1 cellular context compared by ENCODE assay signal in the genomic region with DNA sequence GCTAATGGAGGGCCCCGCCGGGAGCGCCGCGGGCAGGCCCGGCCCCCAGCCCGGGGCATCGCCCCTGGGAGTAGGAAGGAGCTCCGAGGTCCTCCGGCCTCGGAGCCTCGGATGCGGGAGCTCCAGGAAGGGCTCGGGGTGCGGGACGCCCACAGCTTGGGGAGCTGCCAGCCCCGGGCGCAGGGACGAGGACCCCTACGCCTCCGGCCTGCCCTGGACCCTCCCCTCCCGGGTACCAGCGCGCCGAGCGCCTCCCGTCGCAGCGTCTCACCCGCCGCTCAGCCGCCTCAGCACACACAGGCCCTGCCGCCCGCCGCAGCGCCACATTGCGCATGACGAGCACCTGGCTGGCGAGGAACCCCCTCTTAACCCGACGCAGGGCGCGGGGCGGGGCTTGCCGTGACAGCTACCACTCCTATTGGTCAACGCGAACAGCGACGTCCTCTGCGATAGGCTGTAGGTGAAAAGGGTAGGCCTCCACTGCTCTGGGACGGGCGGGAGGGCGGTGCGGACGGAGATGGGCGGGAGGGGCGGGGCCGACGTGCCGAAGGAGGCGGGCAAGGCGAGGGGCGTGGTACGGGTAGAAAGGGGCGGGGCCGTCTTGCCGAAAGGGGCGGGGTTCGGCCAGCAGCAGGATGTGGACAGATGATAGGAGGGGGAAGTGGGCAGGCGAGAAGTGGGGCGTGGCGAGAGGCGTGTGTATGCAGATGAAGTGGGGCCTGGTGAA.
TF ChIP-seq lines count a peak whose summit lies in the region.

A gene with protein sequence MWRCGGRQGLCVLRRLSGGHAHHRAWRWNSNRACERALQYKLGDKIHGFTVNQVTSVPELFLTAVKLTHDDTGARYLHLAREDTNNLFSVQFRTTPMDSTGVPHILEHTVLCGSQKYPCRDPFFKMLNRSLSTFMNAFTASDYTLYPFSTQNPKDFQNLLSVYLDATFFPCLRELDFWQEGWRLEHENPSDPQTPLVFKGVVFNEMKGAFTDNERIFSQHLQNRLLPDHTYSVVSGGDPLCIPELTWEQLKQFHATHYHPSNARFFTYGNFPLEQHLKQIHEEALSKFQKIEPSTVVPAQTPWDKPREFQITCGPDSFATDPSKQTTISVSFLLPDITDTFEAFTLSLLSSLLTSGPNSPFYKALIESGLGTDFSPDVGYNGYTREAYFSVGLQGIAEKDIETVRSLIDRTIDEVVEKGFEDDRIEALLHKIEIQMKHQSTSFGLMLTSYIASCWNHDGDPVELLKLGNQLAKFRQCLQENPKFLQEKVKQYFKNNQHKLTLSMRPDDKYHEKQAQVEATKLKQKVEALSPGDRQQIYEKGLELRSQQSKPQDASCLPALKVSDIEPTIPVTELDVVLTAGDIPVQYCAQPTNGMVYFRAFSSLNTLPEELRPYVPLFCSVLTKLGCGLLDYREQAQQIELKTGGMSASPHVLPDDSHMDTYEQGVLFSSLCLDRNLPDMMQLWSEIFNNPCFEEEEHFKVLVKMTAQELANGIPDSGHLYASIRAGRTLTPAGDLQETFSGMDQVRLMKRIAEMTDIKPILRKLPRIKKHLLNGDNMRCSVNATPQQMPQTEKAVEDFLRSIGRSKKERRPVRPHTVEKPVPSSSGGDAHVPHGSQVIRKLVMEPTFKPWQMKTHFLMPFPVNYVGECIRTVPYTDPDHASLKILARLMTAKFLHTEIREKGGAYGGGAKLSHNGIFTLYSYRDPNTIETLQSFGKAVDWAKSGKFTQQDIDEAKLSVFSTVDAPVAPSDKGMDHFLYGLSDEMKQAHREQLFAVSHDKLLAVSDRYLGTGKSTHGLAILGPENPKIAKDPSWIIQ (minus strand): TSS at position 337 of the 727 bp plus-strand sequence. CDS start 10 bp downstream, at position 327.

TF ChIP-seq in HepG2, 621 proteins besides CTCF, POLR2A, EP300 and RAD21 (continued from another document and continues in another):
- TF ChIP-seq ZSCAN9 (CRISPR knock-in tag; IDR thresholded peaks at IDR 0.05; ENCODE audit: borderline replicate concordance) (peak; percentile 71; the same call in 1 of the 2 replicates), ZNF124 (CRISPR knock-in tag; IDR thresholded peaks at IDR 0.05) (0 out of 2 replicates have a peak, but pooled peaks have one; percentile 16), ZNF143 (CRISPR knock-in tag; IDR thresholded peaks at IDR 0.05) (0 out of 2 replicates have a peak, but pooled peaks have one; percentile 16), ZNF766 (CRISPR knock-in tag; IDR thresholded peaks at IDR 0.05; ENCODE audit: borderline replicate concordance) (0 out of 2 replicates have a peak, but pooled peaks have one; percentile 32), CENPT (CRISPR knock-in tag; IDR thresholded peaks at IDR 0.05; ENCODE audit: low read depth) (0 out of 2 replicates have a peak, but pooled peaks have one; percentile 66), FOXA1 (IDR thresholded peaks at IDR 0.05) (no peak), FOXA1 (CRISPR knock-in tag; IDR thresholded peaks at IDR 0.05) (peak; percentile 37; the same call in 1 of the 2 replicates), ZNF891 (CRISPR knock-in tag; IDR thresholded peaks at IDR 0.05) (peak; percentile 71), ZNF564 (CRISPR knock-in tag; IDR thresholded peaks at IDR 0.05) (peak; percentile 42; the same call in 1 of the 2 replicates), ATF7-NPFF (CRISPR knock-in tag; IDR thresholded peaks at IDR 0.05; ENCODE audit: low read depth) (peak; percentile 74; the same call in 1 of the 2 replicates), SIN3A (IDR thresholded peaks at IDR 0.05; ENCODE audit: borderline replicate concordance, low read depth, low read length) (peak; percentile 86; the same call in 1 of the 2 replicates), FOXC1 (CRISPR knock-in tag; IDR thresholded peaks at IDR 0.05; ENCODE audit: borderline replicate concordance) (0 out of 2 replicates have a peak, but pooled peaks have one; percentile 51), SAP130 (CRISPR knock-in tag; IDR thresholded peaks at IDR 0.05; ENCODE audit: low read depth) (peak; percentile 89), NFKB2 (CRISPR knock-in tag; IDR thresholded peaks at IDR 0.05; ENCODE audit: borderline replicate concordance) (peak; percentile 86; the same call in 1 of the 2 replicates), GABPB1 (CRISPR knock-in tag; IDR thresholded peaks at IDR 0.05) (peak; percentile 74; the same call in 1 of the 2 replicates), CREB1 (IDR thresholded peaks at IDR 0.05) (peak; percentile 76), CREB1 (CRISPR knock-in tag; IDR thresholded peaks at IDR 0.05) (no peak; the same call in 1 of the 2 replicates), SPEN (CRISPR knock-in tag; IDR thresholded peaks at IDR 0.05; ENCODE audit: low read depth) (peak; percentile 89), ZNF546 (CRISPR knock-in tag; conservative IDR thresholded peaks at IDR 0.05) (0 out of 2 replicates have a peak, but pooled peaks have one; percentile 61), NR3C1 (CRISPR knock-in tag; IDR thresholded peaks at IDR 0.05) (no peak), ZNF7 (CRISPR knock-in tag; IDR thresholded peaks at IDR 0.05) (no peak)
- TF ChIP-seq, protein P1, sequence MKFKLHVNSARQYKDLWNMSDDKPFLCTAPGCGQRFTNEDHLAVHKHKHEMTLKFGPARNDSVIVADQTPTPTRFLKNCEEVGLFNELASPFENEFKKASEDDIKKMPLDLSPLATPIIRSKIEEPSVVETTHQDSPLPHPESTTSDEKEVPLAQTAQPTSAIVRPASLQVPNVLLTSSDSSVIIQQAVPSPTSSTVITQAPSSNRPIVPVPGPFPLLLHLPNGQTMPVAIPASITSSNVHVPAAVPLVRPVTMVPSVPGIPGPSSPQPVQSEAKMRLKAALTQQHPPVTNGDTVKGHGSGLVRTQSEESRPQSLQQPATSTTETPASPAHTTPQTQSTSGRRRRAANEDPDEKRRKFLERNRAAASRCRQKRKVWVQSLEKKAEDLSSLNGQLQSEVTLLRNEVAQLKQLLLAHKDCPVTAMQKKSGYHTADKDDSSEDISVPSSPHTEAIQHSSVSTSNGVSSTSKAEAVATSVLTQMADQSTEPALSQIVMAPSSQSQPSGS (CRISPR knock-in tag; IDR thresholded peaks at IDR 0.05) = 0 out of 2 replicates have a peak, but pooled peaks have one; percentile 58
- TF ChIP-seq, protein P2, sequence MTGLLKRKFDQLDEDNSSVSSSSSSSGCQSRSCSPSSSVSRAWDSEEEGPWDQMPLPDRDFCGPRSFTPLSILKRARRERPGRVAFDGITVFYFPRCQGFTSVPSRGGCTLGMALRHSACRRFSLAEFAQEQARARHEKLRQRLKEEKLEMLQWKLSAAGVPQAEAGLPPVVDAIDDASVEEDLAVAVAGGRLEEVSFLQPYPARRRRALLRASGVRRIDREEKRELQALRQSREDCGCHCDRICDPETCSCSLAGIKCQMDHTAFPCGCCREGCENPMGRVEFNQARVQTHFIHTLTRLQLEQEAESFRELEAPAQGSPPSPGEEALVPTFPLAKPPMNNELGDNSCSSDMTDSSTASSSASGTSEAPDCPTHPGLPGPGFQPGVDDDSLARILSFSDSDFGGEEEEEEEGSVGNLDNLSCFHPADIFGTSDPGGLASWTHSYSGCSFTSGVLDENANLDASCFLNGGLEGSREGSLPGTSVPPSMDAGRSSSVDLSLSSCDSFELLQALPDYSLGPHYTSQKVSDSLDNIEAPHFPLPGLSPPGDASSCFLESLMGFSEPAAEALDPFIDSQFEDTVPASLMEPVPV (CRISPR knock-in tag; IDR thresholded peaks at IDR 0.05) = peak; percentile 58; the same call in 1 of the 2 replicates
- TF ChIP-seq, protein P3, sequence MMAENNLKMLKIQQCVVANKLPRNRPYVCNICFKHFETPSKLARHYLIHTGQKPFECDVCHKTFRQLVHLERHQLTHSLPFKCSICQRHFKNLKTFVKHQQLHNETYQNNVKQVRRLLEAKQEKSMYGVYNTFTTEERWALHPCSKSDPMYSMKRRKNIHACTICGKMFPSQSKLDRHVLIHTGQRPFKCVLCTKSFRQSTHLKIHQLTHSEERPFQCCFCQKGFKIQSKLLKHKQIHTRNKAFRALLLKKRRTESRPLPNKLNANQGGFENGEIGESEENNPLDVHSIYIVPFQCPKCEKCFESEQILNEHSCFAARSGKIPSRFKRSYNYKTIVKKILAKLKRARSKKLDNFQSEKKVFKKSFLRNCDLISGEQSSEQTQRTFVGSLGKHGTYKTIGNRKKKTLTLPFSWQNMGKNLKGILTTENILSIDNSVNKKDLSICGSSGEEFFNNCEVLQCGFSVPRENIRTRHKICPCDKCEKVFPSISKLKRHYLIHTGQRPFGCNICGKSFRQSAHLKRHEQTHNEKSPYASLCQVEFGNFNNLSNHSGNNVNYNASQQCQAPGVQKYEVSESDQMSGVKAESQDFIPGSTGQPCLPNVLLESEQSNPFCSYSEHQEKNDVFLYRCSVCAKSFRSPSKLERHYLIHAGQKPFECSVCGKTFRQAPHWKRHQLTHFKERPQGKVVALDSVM (CRISPR knock-in tag; IDR thresholded peaks at IDR 0.05) = peak; percentile 44; the same call in 1 of the 2 replicates
- TF ChIP-seq, protein P4, sequence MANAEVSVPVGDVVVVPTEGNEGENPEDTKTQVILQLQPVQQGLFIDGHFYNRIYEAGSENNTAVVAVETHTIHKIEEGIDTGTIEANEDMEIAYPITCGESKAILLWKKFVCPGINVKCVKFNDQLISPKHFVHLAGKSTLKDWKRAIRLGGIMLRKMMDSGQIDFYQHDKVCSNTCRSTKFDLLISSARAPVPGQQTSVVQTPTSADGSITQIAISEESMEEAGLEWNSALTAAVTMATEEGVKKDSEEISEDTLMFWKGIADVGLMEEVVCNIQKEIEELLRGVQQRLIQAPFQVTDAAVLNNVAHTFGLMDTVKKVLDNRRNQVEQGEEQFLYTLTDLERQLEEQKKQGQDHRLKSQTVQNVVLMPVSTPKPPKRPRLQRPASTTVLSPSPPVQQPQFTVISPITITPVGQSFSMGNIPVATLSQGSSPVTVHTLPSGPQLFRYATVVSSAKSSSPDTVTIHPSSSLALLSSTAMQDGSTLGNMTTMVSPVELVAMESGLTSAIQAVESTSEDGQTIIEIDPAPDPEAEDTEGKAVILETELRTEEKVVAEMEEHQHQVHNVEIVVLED (CRISPR knock-in tag; IDR thresholded peaks at IDR 0.05; ENCODE audit: borderline replicate concordance) = peak; percentile 92
- TF ChIP-seq, protein P5, sequence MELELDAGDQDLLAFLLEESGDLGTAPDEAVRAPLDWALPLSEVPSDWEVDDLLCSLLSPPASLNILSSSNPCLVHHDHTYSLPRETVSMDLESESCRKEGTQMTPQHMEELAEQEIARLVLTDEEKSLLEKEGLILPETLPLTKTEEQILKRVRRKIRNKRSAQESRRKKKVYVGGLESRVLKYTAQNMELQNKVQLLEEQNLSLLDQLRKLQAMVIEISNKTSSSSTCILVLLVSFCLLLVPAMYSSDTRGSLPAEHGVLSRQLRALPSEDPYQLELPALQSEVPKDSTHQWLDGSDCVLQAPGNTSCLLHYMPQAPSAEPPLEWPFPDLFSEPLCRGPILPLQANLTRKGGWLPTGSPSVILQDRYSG (CRISPR knock-in tag; IDR thresholded peaks at IDR 0.05) = 0 out of 2 replicates have a peak, but pooled peaks have one; percentile 63
- TF ChIP-seq, protein P6, sequence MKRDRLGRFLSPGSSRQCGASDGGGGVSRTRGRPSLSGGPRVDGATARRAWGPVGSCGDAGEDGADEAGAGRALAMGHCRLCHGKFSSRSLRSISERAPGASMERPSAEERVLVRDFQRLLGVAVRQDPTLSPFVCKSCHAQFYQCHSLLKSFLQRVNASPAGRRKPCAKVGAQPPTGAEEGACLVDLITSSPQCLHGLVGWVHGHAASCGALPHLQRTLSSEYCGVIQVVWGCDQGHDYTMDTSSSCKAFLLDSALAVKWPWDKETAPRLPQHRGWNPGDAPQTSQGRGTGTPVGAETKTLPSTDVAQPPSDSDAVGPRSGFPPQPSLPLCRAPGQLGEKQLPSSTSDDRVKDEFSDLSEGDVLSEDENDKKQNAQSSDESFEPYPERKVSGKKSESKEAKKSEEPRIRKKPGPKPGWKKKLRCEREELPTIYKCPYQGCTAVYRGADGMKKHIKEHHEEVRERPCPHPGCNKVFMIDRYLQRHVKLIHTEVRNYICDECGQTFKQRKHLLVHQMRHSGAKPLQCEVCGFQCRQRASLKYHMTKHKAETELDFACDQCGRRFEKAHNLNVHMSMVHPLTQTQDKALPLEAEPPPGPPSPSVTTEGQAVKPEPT (CRISPR knock-in tag; IDR thresholded peaks at IDR 0.05; ENCODE audit: low read depth) = peak; percentile 47; the same call in 1 of the 2 replicates
- TF ChIP-seq, protein P7, sequence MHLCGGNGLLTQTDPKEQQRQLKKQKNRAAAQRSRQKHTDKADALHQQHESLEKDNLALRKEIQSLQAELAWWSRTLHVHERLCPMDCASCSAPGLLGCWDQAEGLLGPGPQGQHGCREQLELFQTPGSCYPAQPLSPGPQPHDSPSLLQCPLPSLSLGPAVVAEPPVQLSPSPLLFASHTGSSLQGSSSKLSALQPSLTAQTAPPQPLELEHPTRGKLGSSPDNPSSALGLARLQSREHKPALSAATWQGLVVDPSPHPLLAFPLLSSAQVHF (CRISPR knock-in tag; IDR thresholded peaks at IDR 0.05) = 0 out of 2 replicates have a peak, but pooled peaks have one; percentile 42
- TF ChIP-seq, protein P8, sequence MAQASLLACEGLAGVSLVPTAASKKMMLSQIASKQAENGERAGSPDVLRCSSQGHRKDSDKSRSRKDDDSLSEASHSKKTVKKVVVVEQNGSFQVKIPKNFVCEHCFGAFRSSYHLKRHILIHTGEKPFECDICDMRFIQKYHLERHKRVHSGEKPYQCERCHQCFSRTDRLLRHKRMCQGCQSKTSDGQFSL (CRISPR knock-in tag; IDR thresholded peaks at IDR 0.05) = no peak
